Comparison of ENCODE assay signal across 13 cellular contexts in the genomic region with DNA sequence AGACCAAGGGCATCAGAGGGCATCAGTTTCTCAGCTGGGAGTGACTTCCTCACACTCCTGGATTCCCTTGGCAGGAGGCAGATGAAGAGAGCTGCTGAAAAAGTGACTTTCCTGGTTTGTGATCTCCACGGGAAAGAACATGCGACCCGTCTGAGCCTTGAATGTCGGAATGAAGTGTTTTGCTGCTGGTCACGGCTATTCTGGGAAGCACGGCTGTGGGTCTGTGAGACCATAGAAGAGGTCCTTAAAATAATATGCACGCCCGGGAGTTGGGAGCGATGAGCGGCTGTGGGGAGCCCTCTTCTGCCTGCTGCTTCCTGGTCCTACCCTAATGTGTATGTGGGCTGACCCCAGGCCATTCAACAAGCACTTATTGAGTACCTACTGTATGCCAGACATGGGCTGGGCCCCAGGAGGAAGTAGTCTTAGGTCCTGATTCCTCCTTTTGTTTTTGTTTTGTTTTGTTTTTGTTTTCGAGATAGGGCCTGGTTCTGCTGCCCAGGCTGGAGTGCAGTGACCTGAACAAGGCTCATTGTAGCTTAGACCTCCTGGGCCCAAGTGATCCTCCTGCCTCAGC. TPM values are rescaled to one million over a fixed set of nuclear protein-coding genes. Genes with fewer than 3 reads are reported as not detected.
A peak's percentile ranks its signal among the peaks of the same experiment; 100 is the strongest.
DNase-seq lines count a peak whose midpoint lies in the region; ATAC-seq, FAIRE-seq and TF ChIP-seq lines count a peak whose summit lies in the region.
"Had no signal": no experiment of that assay in that cellular context is flagged by ENCODE, and none has a peak within 500 bp of the region (broad histone marks: within the 10 kb centered on the region; RNA-seq: fewer than 3 reads in every experiment).

No MANE protein-coding gene starts in this region.

- no TSS peak for BruUV-seq in IMR-90 (replicated peaks; lab: Mats Ljungman, UMichigan)

- TF ChIP-seq CTCF in IMR-90 (conservative IDR thresholded peaks at IDR 0.05; ENCODE audit: low read depth, low read length) (no peak), RWPE2 (IDR thresholded peaks at IDR 0.05; ENCODE audit: poor library complexity, severe bottlenecking) (no peak), keratinocyte (optimal IDR thresholded peaks at IDR 0.05 in 1 of 3, IDR thresholded peaks at IDR 0.05 in 1 of 3, conservative IDR thresholded peaks at IDR 0.05 in 1 of 3; ENCODE audit: extremely low read depth in 1 of 3, insufficient read depth in 2 of 3, low read length in 3 of 3) (no peak), suprapubic skin (IDR thresholded peaks at IDR 0.05) (no peak)

- TF ChIP-seq POLR2A in IMR-90 (IDR thresholded peaks at IDR 0.05; ENCODE audit: low read depth, low read length) (no peak), suprapubic skin (IDR thresholded peaks at IDR 0.05) (no peak)

- H3K4me3 ChIP-seq in IMR-90 (ENCODE audit: insufficient read depth, low read depth, low read length) (no peak overlapping the region), RWPE2 (ENCODE audit: severe bottlenecking) (no peak overlapping the region), keratinocyte (ENCODE audit: control insufficient read depth in 2 of 3, extremely low read depth in 1 of 3, insufficient read depth in 2 of 3, low read depth in 1 of 3, low read length in 3 of 3) (no peak overlapping the region), suprapubic skin (no peak overlapping the region)

- 80% methylated on average over 1 of the region's 11 CpGs; no CpG with 5 or more reads in 1 of the 2 experiments for WGBS in IMR-90 (ENCODE audit: extremely low coverage in 2 of 2, insufficient read length in 1 of 2), 2 experiments
- 64% methylated on average over 11 of the region's 11 CpGs for WGBS in suprapubic skin

- peak overlapping the region; percentile 80 for H2BK120ac ChIP-seq in IMR-90 (ENCODE audit: low read depth, low read length)

- H3K36me3 ChIP-seq in IMR-90 (ENCODE audit: control insufficient read depth, insufficient read depth, low read length) (no peaks in the 10 kb centered on the region), RWPE2 (ENCODE audit: low read depth) (no peaks in the 10 kb centered on the region), keratinocyte (ENCODE audit: control insufficient read depth in 2 of 2, extremely low read depth in 1 of 2, insufficient read depth in 2 of 2, low read length in 2 of 2) (no peaks in the 10 kb centered on the region), suprapubic skin (no peaks in the 10 kb centered on the region)

- dilution Hi-C loops in IMR-90 (cut with HindIII; ENCODE audit: low sequenced_read_pairs, unreplicated experiment) (no loop called here), keratinocyte (cut with MboI; ENCODE audit: extremely low pct_ligation_motif_present, low sequenced_read_pairs) (no loop called here)

- H3K79me1 ChIP-seq in IMR-90 (ENCODE audit: low read depth in 1 of 2, low read length in 2 of 2): peaks cover 4 to 13% of the 10 kb centered on the region in 2 experiments; a peak in 2 of 4 replicates

- peak overlapping the region; percentile 53 to 60 for H4K8ac ChIP-seq in IMR-90 (ENCODE audit: low read depth in 2 of 2, low read length in 2 of 2)

- H3K27me3 ChIP-seq in IMR-90 (ENCODE audit: control insufficient read depth, insufficient read depth, low read length) (peaks cover 9% of the 10 kb centered on the region; the same call in 1 of the 2 replicates), RWPE2 (ENCODE audit: insufficient read depth, poor library complexity, severe bottlenecking) (no peaks in the 10 kb centered on the region), keratinocyte (ENCODE audit: control insufficient read depth, extremely low read depth, insufficient read depth, low read length) (no peaks in the 10 kb centered on the region), suprapubic skin (no peaks in the 10 kb centered on the region)

- no peak for TF ChIP-seq RAD21 in IMR-90 (IDR thresholded peaks at IDR 0.05; ENCODE audit: low read length)

- FAIRE-seq in keratinocyte (lab: Jason Lieb, UNC): no peak
- FAIRE-seq: H54 had no signal

- peak overlapping the region; percentile 80 for H2BK5ac ChIP-seq in IMR-90 (ENCODE audit: low read depth, low read length, poor library complexity, severe bottlenecking)

- H3K9ac ChIP-seq in IMR-90 (ENCODE audit: low read depth, low read length) (peak overlapping the region; percentile 17), keratinocyte (ENCODE audit: control insufficient read depth, extremely low read depth, insufficient read depth, low read length) (no peak overlapping the region)

- POLR2A ChIA-PET in IMR-90 (lab: Charles Lee; ENCODE audit: unreplicated experiment): no interaction called here

- intact Hi-C loops in IMR-90 (cut with micrococcal nuclease): loop anchor here (1.0 to 2.0 kb wide), 3 partner anchors 10 to 47 kb away; a partner anchor contains a TSS

- peak overlapping the region; percentile 71; the same call in 1 of the 2 replicates for H2BK20ac ChIP-seq in IMR-90 (ENCODE audit: low read depth, low read length)

- peak overlapping the region; percentile 65 for H4K5ac ChIP-seq in IMR-90 (ENCODE audit: low read depth, low read length)

- no peak overlapping the region for H2AK9ac ChIP-seq in IMR-90 (replicated peaks; ENCODE audit: low read depth, low read length, poor library complexity)

- in situ Hi-C loops in IMR-90 (cut with MboI; ENCODE audit: low sequenced_read_pairs): no loop called here

- H3K56ac ChIP-seq in IMR-90 (ENCODE audit: extremely low read depth, insufficient read depth, low read length): peak overlapping the region; percentile 29

- H4K20me1 ChIP-seq in IMR-90 (ENCODE audit: insufficient read depth, low read length) (no peaks in the 10 kb centered on the region; the same call in 1 of the 2 replicates), keratinocyte (ENCODE audit: control insufficient read depth, extremely low read depth, insufficient read depth, low read length) (no peaks in the 10 kb centered on the region)

- H3K4ac ChIP-seq in IMR-90 (ENCODE audit: low read depth, low read length): peak overlapping the region; percentile 79

- H3K4me1 ChIP-seq in IMR-90 (ENCODE audit: control insufficient read depth, insufficient read depth, low read length): peaks cover 20% of the 10 kb centered on the region
- peaks cover 17% of the 10 kb centered on the region for H3K4me1 ChIP-seq in RWPE2 (ENCODE audit: insufficient read depth, poor library complexity, severe bottlenecking)
- peaks cover 31% of the 10 kb centered on the region for H3K4me1 ChIP-seq in keratinocyte (ENCODE audit: control insufficient read depth, extremely low read depth, insufficient read depth, low read length)
- peaks cover 50% of the 10 kb centered on the region for H3K4me1 ChIP-seq in suprapubic skin

- DNase-seq in IMR-90: no peak
- DNase-seq in RWPE2 (ENCODE audit: low spot score): no peak
- no peak for DNase-seq in keratinocyte (ENCODE audit: low read depth, low spot score)
- DNase-seq in suprapubic skin (ENCODE audit: low spot score in 2 of 2): no peak
- DNase-seq in NCI-H446 treated with DMSO at 0.1 percent for 48 hours (lab: John Stamatoyannopoulos, UW): no peak
- no peak for DNase-seq in amniotic stem cell (lab: John Stamatoyannopoulos, UW)
- no peak for DNase-seq in NCI-H82 (lab: John Stamatoyannopoulos, UW)
- DNase-seq: activated CD8-positive, alpha-beta memory T cell treated with anti-CD3 and anti-CD28 coated beads, Interleukin-2, amount 50 U/mL, for 4 hours; immature natural killer cell; stimulated activated naive CD8-positive, alpha-beta T cell treated with anti-CD3 and anti-CD28 coated beads, Interleukin-15, amount 100 ng/mL, for 72 hours had no signal

- H3K4me2 ChIP-seq in IMR-90 (ENCODE audit: low read depth, low read length): peak overlapping the region; percentile 50
- H3K4me2 ChIP-seq in keratinocyte (ENCODE audit: control insufficient read depth, extremely low read depth, insufficient read depth, low read depth, low read length): peak overlapping the region; percentile 78

- H3K14ac ChIP-seq in IMR-90 (replicated peaks; ENCODE audit: low read depth, low read length): peak overlapping the region; percentile 44

- H4K91ac ChIP-seq in IMR-90 (ENCODE audit: insufficient read depth, low read depth, low read length): peak overlapping the region; percentile 76

- H3K9me3 ChIP-seq in IMR-90 (ENCODE audit: control insufficient read depth, insufficient read depth, low read length) (no peaks in the 10 kb centered on the region), RWPE2 (ENCODE audit: severe bottlenecking) (no peaks in the 10 kb centered on the region), keratinocyte (ENCODE audit: control insufficient read depth, low read depth, low read length) (no peaks in the 10 kb centered on the region), suprapubic skin (no peaks in the 10 kb centered on the region)

- H3K27ac ChIP-seq in IMR-90 (ENCODE audit: insufficient read depth, low read length): peak overlapping the region; percentile 90
- H3K27ac ChIP-seq in RWPE2 (ENCODE audit: poor library complexity, severe bottlenecking): peak overlapping the region; percentile 31
- no peak overlapping the region for H3K27ac ChIP-seq in keratinocyte (ENCODE audit: control insufficient read depth, insufficient read depth, low read length)
- peak overlapping the region; percentile 60 for H3K27ac ChIP-seq in suprapubic skin

- peak overlapping the region; percentile 79 for H2AK5ac ChIP-seq in IMR-90 (ENCODE audit: low read depth, low read length)

- no peaks in the 10 kb centered on the region for H3K79me2 ChIP-seq in keratinocyte (ENCODE audit: control insufficient read depth, insufficient read depth, low read length)

- H2BK15ac ChIP-seq in IMR-90 (ENCODE audit: low read depth, low read length): peak overlapping the region; percentile 45; the same call in 2 of the 3 replicates

- CTCF ChIA-PET in IMR-90 (lab: Yijun Ruan, JAX): interaction anchor here (1.4 kb wide), 1 partner anchor 49 kb away, joined by 3 read pairs; no protein-coding TSS in a partner anchor

- H3K23ac ChIP-seq in IMR-90 (ENCODE audit: low read depth, low read length): peak overlapping the region; percentile 16

- H3K18ac ChIP-seq in IMR-90 (ENCODE audit: low read depth, low read length): peak overlapping the region; percentile 75

- H3K9me1 ChIP-seq in IMR-90 (ENCODE audit: insufficient read depth, low read length): peaks cover 31% of the 10 kb centered on the region
- H3K9me1 ChIP-seq in keratinocyte (ENCODE audit: control insufficient read depth, extremely low read depth, insufficient read depth, low read length): no peaks in the 10 kb centered on the region

- TF ChIP-seq EP300 in suprapubic skin (IDR thresholded peaks at IDR 0.05): no peak

- ATAC-seq in IMR-90 (ENCODE audit: low read depth) (peak; percentile 3; the same call in 1 of the 2 replicates), RWPE2 (ENCODE audit: low read depth) (no peak)
- ATAC-seq: stimulated activated naive CD8-positive, alpha-beta T cell treated with anti-CD3 and anti-CD28 coated beads, Interleukin-15, amount 100 ng/mL, for 72 hours had no signal

- H2AFZ ChIP-seq in IMR-90 (replicated peaks; ENCODE audit: low read length, poor library complexity) (no peak overlapping the region), keratinocyte (ENCODE audit: control insufficient read depth, low read length) (no peak overlapping the region)

RNA-seq across cellular contexts. Expression of a gene that starts 13.2 kb away (rescaled TPM):
- not detected in 2 replicates for total RNA-seq in IMR-90 (2012; rRNA removed)
- polyA plus RNA-seq in IMR-90 (2012; rRNA removed): 0.02 TPM in 1 of 2 replicates, not detected in the other
- 0.03 TPM in 1 of 2 replicates, not detected in the other for polyA plus RNA-seq in IMR-90 (2012; cell fraction: cytosol; rRNA removed)
- 0.04 and 0.07 TPM in 2 replicates for polyA plus RNA-seq in IMR-90 (2012; cell fraction: nucleus; rRNA removed; ENCODE audit: low replicate concordance)
- polyA plus RNA-seq in keratinocyte: 0.03 TPM in 1 of 3 replicates, not detected in the others
- polyA plus RNA-seq in keratinocyte (2011; ENCODE audit: low read depth): not detected
- polyA plus RNA-seq in keratinocyte (2011; cell fraction: cytosol; rRNA removed): not detected in 2 replicates
- not detected in 2 replicates for polyA plus RNA-seq in keratinocyte (2011; cell fraction: nucleus; rRNA removed)
- polyA plus RNA-seq in keratinocyte (2012; ENCODE audit: low replicate concordance): not detected in 2 replicates
- not detected in 3 replicates for polyA minus RNA-seq in keratinocyte
- polyA minus RNA-seq in keratinocyte (2011; cell fraction: cytosol; rRNA and poly(A)+ RNA removed): not detected
- not detected in 2 replicates for polyA minus RNA-seq in keratinocyte (2011; cell fraction: nucleus; rRNA and poly(A)+ RNA removed)
- total RNA-seq in suprapubic skin: under 1 TPM in 2 of 4 donors, not detected in 2; 0.15 to 0.21 TPM
- total RNA-seq: NCI-H460, SK-MEL-5 had no signal
- polyA plus RNA-seq: immature natural killer cell had no signal

RNA-seq across cellular contexts. Expression of a gene that starts 47.8 kb away (rescaled TPM):
- total RNA-seq in IMR-90 (2012; rRNA removed) (12.0 and 13.6 TPM in 2 replicates), suprapubic skin (10 to 100 TPM; 24.5 to 39.1 (median 30.5) TPM)
- polyA plus RNA-seq in IMR-90 (2012; rRNA removed) (6.8 and 7.8 TPM in 2 replicates), keratinocyte (9.5 to 12.2 TPM (median 10.3 TPM) in 3 replicates)
- 2.4 and 2.8 TPM in 2 replicates for polyA plus RNA-seq in IMR-90 (2012; cell fraction: cytosol; rRNA removed)
- polyA plus RNA-seq in IMR-90 (2012; cell fraction: nucleus; rRNA removed; ENCODE audit: low replicate concordance): 4.6 and 22.7 TPM in 2 replicates
- polyA plus RNA-seq in keratinocyte (2011; ENCODE audit: low read depth): 11.1 TPM
- 4.8 and 8.0 TPM in 2 replicates for polyA plus RNA-seq in keratinocyte (2011; cell fraction: cytosol; rRNA removed)
- 17.5 and 20.6 TPM in 2 replicates for polyA plus RNA-seq in keratinocyte (2011; cell fraction: nucleus; rRNA removed)
- polyA plus RNA-seq in keratinocyte (2012; ENCODE audit: low replicate concordance): 7.3 and 14.0 TPM in 2 replicates
- 15.5 to 28.0 TPM (median 22.1 TPM) in 3 replicates for polyA minus RNA-seq in keratinocyte
- 6.7 TPM for polyA minus RNA-seq in keratinocyte (2011; cell fraction: cytosol; rRNA and poly(A)+ RNA removed)
- 16.7 and 23.7 TPM in 2 replicates for polyA minus RNA-seq in keratinocyte (2011; cell fraction: nucleus; rRNA and poly(A)+ RNA removed)
